ENCODE assay signal across 29 cellular contexts in genomic region chr7:67821116-67821515, GRCh38.
DNase-seq lines count a peak whose midpoint lies in the region; ATAC-seq, FAIRE-seq and TF ChIP-seq lines count a peak whose summit lies in the region.
"Had no signal": no experiment of that assay in that cellular context is flagged by ENCODE, and none has a peak within 500 bp of the region (broad histone marks: within the 10 kb centered on the region; RNA-seq: fewer than 3 reads in every experiment).

No MANE protein-coding gene starts in this region.

- H3K9me3 Mint-ChIP-seq in activated T-helper 1 cell treated with anti-CD3 and anti-CD28 coated beads, Interleukin-12 subunit alpha, Interleukin-12 subunit beta, Interleukin-2, Interleukin-4 antibody, amounts not matched to agents 30 ng/mL and 10 ng/mL and 1 ng/mL, durations not matched to agents 14 hours and 24 hours and 36 hours: peaks cover 47% of the 10 kb centered on the region
- H3K9me3 Mint-ChIP-seq in activated naive CD4-positive, alpha-beta T cell treated with anti-CD3 and anti-CD28 coated beads, Interleukin-2, amount 10 ng/mL, durations not matched to agents 7 days and 5 days: peaks cover 35% of the 10 kb centered on the region

- FAIRE-seq in bronchial epithelial cell (lab: Jason Lieb, UNC): peak; percentile 7
- FAIRE-seq: islet of Langerhans had no signal

- no peaks in the 10 kb centered on the region for H3K36me3 ChIP-seq in bronchial epithelial cell (ENCODE audit: control insufficient read depth, insufficient read depth, low read length)
- H3K36me3 ChIP-seq in gastroesophageal sphincter: no peaks in the 10 kb centered on the region

- no peak overlapping the region for H3K4me3 ChIP-seq in bronchial epithelial cell (ENCODE audit: low read depth, low read length)
- no peak overlapping the region for H3K4me3 ChIP-seq in gastroesophageal sphincter
- H3K4me3 ChIP-seq: mucosa of descending colon, SK-N-MC had no signal

- H3K4me1 Mint-ChIP-seq in activated T-helper 1 cell treated with anti-CD3 and anti-CD28 coated beads, Interleukin-12 subunit alpha, Interleukin-12 subunit beta, Interleukin-2, Interleukin-4 antibody, amounts not matched to agents 30 ng/mL and 10 ng/mL and 1 ng/mL, durations not matched to agents 14 hours and 24 hours and 36 hours (ENCODE audit: low read depth): no peaks in the 10 kb centered on the region
- H3K4me1 Mint-ChIP-seq in activated naive CD4-positive, alpha-beta T cell treated with anti-CD3 and anti-CD28 coated beads, Interleukin-2, amount 10 ng/mL, durations not matched to agents 7 days and 5 days: no peaks in the 10 kb centered on the region
- H3K4me1 Mint-ChIP-seq: central memory CD8-positive, alpha-beta T cell; H9; stimulated activated naive CD8-positive, alpha-beta T cell treated with anti-CD3 and anti-CD28 coated beads, Interleukin-15, amount 100 ng/mL, for 72 hours had no signal

- TF ChIP-seq POLR2A in gastroesophageal sphincter (IDR thresholded peaks at IDR 0.05): no peak

- no peaks in the 10 kb centered on the region for H3K27me3 Mint-ChIP-seq in activated T-helper 1 cell treated with anti-CD3 and anti-CD28 coated beads, Interleukin-12 subunit alpha, Interleukin-12 subunit beta, Interleukin-2, Interleukin-4 antibody, amounts not matched to agents 30 ng/mL and 10 ng/mL and 1 ng/mL, durations not matched to agents 14 hours and 24 hours and 36 hours (ENCODE audit: insufficient read depth)
- H3K27me3 Mint-ChIP-seq in activated naive CD4-positive, alpha-beta T cell treated with anti-CD3 and anti-CD28 coated beads, Interleukin-2, amount 10 ng/mL, durations not matched to agents 7 days and 5 days: no peaks in the 10 kb centered on the region
- H3K27me3 Mint-ChIP-seq: activated T-cell treated with anti-CD3 and anti-CD28 coated beads, Interleukin-2, amount 50 U/mL, for 24 hours; central memory CD8-positive, alpha-beta T cell; stimulated activated naive CD8-positive, alpha-beta T cell treated with anti-CD3 and anti-CD28 coated beads, Interleukin-15, amount 100 ng/mL, for 72 hours had no signal

- no peak for TF ChIP-seq EP300 in gastroesophageal sphincter (IDR thresholded peaks at IDR 0.05)

- no peak overlapping the region for H3K27ac Mint-ChIP-seq in activated T-helper 1 cell treated with anti-CD3 and anti-CD28 coated beads, Interleukin-12 subunit alpha, Interleukin-12 subunit beta, Interleukin-2, Interleukin-4 antibody, amounts not matched to agents 30 ng/mL and 10 ng/mL and 1 ng/mL, durations not matched to agents 14 hours and 24 hours and 36 hours
- no peak overlapping the region for H3K27ac Mint-ChIP-seq in activated naive CD4-positive, alpha-beta T cell treated with anti-CD3 and anti-CD28 coated beads, Interleukin-2, amount 10 ng/mL, durations not matched to agents 7 days and 5 days
- H3K27ac Mint-ChIP-seq: activated T-cell treated with anti-CD3 and anti-CD28 coated beads, Interleukin-2, amount 50 U/mL, for 24 hours; CD8-positive, alpha-beta T cell; H9; progenitor cell of endocrine pancreas; stimulated activated naive CD8-positive, alpha-beta T cell treated with anti-CD3 and anti-CD28 coated beads, Interleukin-15, amount 100 ng/mL, for 72 hours; T-helper 1 cell treated with Interleukin-12 subunit alpha and Interleukin-12 subunit beta and Interleukin-4 antibody, amounts not matched to agents 30 μg/mL and 1 μg/mL, for 36 hours had no signal

- DNase-seq in HT1080 (ENCODE audit: low read depth): peak; percentile 1
- peak; percentile 12 for DNase-seq in bronchial epithelial cell (ENCODE audit: low read depth)
- DNase-seq in superior temporal gyrus (ENCODE audit: extremely low spot score): peak; percentile 66
- no peak for DNase-seq in activated T-helper 1 cell treated with anti-CD3 and anti-CD28 coated beads, Interleukin-12 subunit alpha, Interleukin-12 subunit beta, Interleukin-2, Interleukin-4 antibody, amounts not matched to agents 30 ng/mL and 10 ng/mL and 1 ng/mL, durations not matched to agents 14 hours and 24 hours and 36 hours (ENCODE audit: low spot score)
- no peak for DNase-seq in activated naive CD4-positive, alpha-beta T cell treated with anti-CD3 and anti-CD28 coated beads, Interleukin-2, amount 10 ng/mL, durations not matched to agents 7 days and 5 days
- DNase-seq in AML-193 (lab: John Stamatoyannopoulos, UW): no peak
- DNase-seq: activated CD4-positive, alpha-beta T cell treated with anti-CD3 and anti-CD28 coated beads for 48 hours; activated naive CD4-positive, alpha-beta T cell treated with Interleukin-2 at 50 U/mL for 16 hours; activated T-cell treated with anti-CD3 and anti-CD28 coated beads, Interleukin-2, amount 50 U/mL, for 24 hours; CD8-positive, alpha-beta T cell; DMS153; GF-D8; H9; mucosa of descending colon; MV-4-11; NCI-H1694 treated with DMSO at 0.1 percent for 48 hours; NCI-H2171; NCI-H69; stimulated activated naive CD8-positive, alpha-beta T cell treated with anti-CD3 and anti-CD28 coated beads, Interleukin-15, amount 100 ng/mL, for 72 hours; trophoblast cell had no signal

- no peaks in the 10 kb centered on the region for H3K4me1 ChIP-seq in gastroesophageal sphincter

- TF ChIP-seq CTCF in bronchial epithelial cell (IDR thresholded peaks at IDR 0.05; ENCODE audit: insufficient read depth, low read length, severe bottlenecking) (no peak), gastroesophageal sphincter (IDR thresholded peaks at IDR 0.05) (no peak)

- H3K27ac ChIP-seq in gastroesophageal sphincter: no peak overlapping the region
- H3K27ac ChIP-seq: KMS-11, SK-N-MC had no signal

- peak; percentile 41 for ATAC-seq in gastroesophageal sphincter
- no peak for ATAC-seq in HG03460 (IDR thresholded peaks at IDR 0.05; ENCODE audit: unreplicated experiment)
- ATAC-seq: CD8-positive, alpha-beta T cell; mucosa of descending colon; sciatic nerve; stimulated activated naive CD8-positive, alpha-beta T cell treated with anti-CD3 and anti-CD28 coated beads, Interleukin-15, amount 100 ng/mL, for 72 hours had no signal

- H3K9me3 ChIP-seq in gastroesophageal sphincter: peaks cover 0 to 13% (median 0%) of the 10 kb centered on the region in 3 donors

- H3K27me3 ChIP-seq in bronchial epithelial cell (ENCODE audit: control insufficient read depth, insufficient read depth, low read length) (no peaks in the 10 kb centered on the region), gastroesophageal sphincter (no peaks in the 10 kb centered on the region)

- H3K4me3 Mint-ChIP-seq in activated T-helper 1 cell treated with anti-CD3 and anti-CD28 coated beads, Interleukin-12 subunit alpha, Interleukin-12 subunit beta, Interleukin-2, Interleukin-4 antibody, amounts not matched to agents 30 ng/mL and 10 ng/mL and 1 ng/mL, durations not matched to agents 14 hours and 24 hours and 36 hours: no peak overlapping the region
- H3K4me3 Mint-ChIP-seq in activated naive CD4-positive, alpha-beta T cell treated with anti-CD3 and anti-CD28 coated beads, Interleukin-2, amount 10 ng/mL, durations not matched to agents 7 days and 5 days: no peak overlapping the region
- H3K4me3 Mint-ChIP-seq: activated T-cell treated with anti-CD3 and anti-CD28 coated beads, Interleukin-2, amount 50 U/mL, for 24 hours; CD8-positive, alpha-beta T cell; central memory CD8-positive, alpha-beta T cell; H9; stimulated activated naive CD8-positive, alpha-beta T cell treated with anti-CD3 and anti-CD28 coated beads, Interleukin-15, amount 100 ng/mL, for 72 hours; T-helper 1 cell treated with Interleukin-12 subunit alpha and Interleukin-12 subunit beta and Interleukin-4 antibody, amounts not matched to agents 30 μg/mL and 1 μg/mL, for 36 hours had no signal

- CTCF ChIA-PET in activated naive CD4-positive, alpha-beta T cell treated with anti-CD3 and anti-CD28 coated beads, Interleukin-2, amount 10 ng/mL, durations not matched to agents 7 days and 5 days (lab: Charles Lee): no interaction called here

- 27 to 30% methylated on average over 3 of the region's 7 CpGs for WGBS in gastroesophageal sphincter (ENCODE audit: low coverage in 1 of 2), 2 donors

- H3K36me3 Mint-ChIP-seq in activated T-helper 1 cell treated with anti-CD3 and anti-CD28 coated beads, Interleukin-12 subunit alpha, Interleukin-12 subunit beta, Interleukin-2, Interleukin-4 antibody, amounts not matched to agents 30 ng/mL and 10 ng/mL and 1 ng/mL, durations not matched to agents 14 hours and 24 hours and 36 hours (ENCODE audit: low read depth): no peaks in the 10 kb centered on the region
- H3K36me3 Mint-ChIP-seq in activated naive CD4-positive, alpha-beta T cell treated with anti-CD3 and anti-CD28 coated beads, Interleukin-2, amount 10 ng/mL, durations not matched to agents 7 days and 5 days: no peaks in the 10 kb centered on the region
- H3K36me3 Mint-ChIP-seq: CD8-positive, alpha-beta T cell had no signal

- intact Hi-C loops in activated T-helper 1 cell treated with anti-CD3 and anti-CD28 coated beads, Interleukin-12 subunit alpha, Interleukin-12 subunit beta, Interleukin-2, Interleukin-4 antibody, amounts not matched to agents 30 ng/mL and 10 ng/mL and 1 ng/mL, durations not matched to agents 14 hours and 24 hours and 36 hours (cut with micrococcal nuclease): no loop called here

Comparison
In these comparisons a context has a peak if more than half of its experiments do, and no peak if none do; other contexts are left out.
1. DNase-seq: peak in HT1080 (single experiment), bronchial epithelial cell (single experiment) and superior temporal gyrus (single experiment); none in activated T-helper 1 cell treated with anti-CD3 and anti-CD28 coated beads, Interleukin-12 subunit alpha, Interleukin-12 subunit beta, Interleukin-2, Interleukin-4 antibody, amounts not matched to agents 30 ng/mL and 10 ng/mL and 1 ng/mL, durations not matched to agents 14 hours and 24 hours and 36 hours (single experiment), activated naive CD4-positive, alpha-beta T cell treated with anti-CD3 and anti-CD28 coated beads, Interleukin-2, amount 10 ng/mL, durations not matched to agents 7 days and 5 days (single experiment) and AML-193 (0 of 2).